In genomic region chr7:131189488-131189887, GRCh38 we compare ENCODE assay signal across 18 cellular contexts.
DNase-seq lines count a peak whose midpoint lies in the region; ATAC-seq, FAIRE-seq and TF ChIP-seq lines count a peak whose summit lies in the region.
"Had no signal": no experiment of that assay in that cellular context is flagged by ENCODE, and none has a peak within 500 bp of the region (broad histone marks: within the 10 kb centered on the region; RNA-seq: fewer than 3 reads in every experiment).

No MANE protein-coding gene starts in this region.

- no peak overlapping the region for H3K4me3 ChIP-seq in HepG2 (replicated peaks in 1 of 3; ENCODE audit: insufficient read depth in 1 of 3, low read depth in 2 of 3, low read length in 3 of 3)
- no peak overlapping the region for H3K4me3 ChIP-seq in right lobe of liver
- H3K4me3 ChIP-seq in dorsolateral prefrontal cortex, result peak overlapping the region in 6 of 59 donors; percentile 15 to 42 (median 26)
- no peak overlapping the region for H3K4me3 ChIP-seq in suprapubic skin
- H3K4me3 ChIP-seq: MG63, tibial artery had no signal

- no peak for TF ChIP-seq EP300 in HepG2 (IDR thresholded peaks at IDR 0.05; ENCODE audit: low read depth in 2 of 2, low read length in 2 of 2)
- TF ChIP-seq EP300 in HepG2 (CRISPR knock-in tag; IDR thresholded peaks at IDR 0.05; ENCODE audit: borderline replicate concordance), result no peak
- no peak for TF ChIP-seq EP300 in suprapubic skin (IDR thresholded peaks at IDR 0.05)

- no peak for TF ChIP-seq CTCF in HepG2 (CRISPR knock-in tag; IDR thresholded peaks at IDR 0.05)
- TF ChIP-seq CTCF in right lobe of liver (IDR thresholded peaks at IDR 0.05), result no peak
- no peak for TF ChIP-seq CTCF in dorsolateral prefrontal cortex (IDR thresholded peaks at IDR 0.05 in 54 of 56, conservative IDR thresholded peaks at IDR 0.05 in 2 of 56; ENCODE audit: low read depth in 1 of 56, partially characterized antibody in 56 of 56)
- TF ChIP-seq CTCF in suprapubic skin (IDR thresholded peaks at IDR 0.05), result no peak

- no peak overlapping the region for H3K9ac ChIP-seq in HepG2 (ENCODE audit: insufficient read depth, low read depth, low read length)

- 40% methylated on average over 5 of the region's 5 CpGs for WGBS in HepG2 (ENCODE audit: low lambda C conversion rate)
- WGBS in right lobe of liver (ENCODE audit: insufficient coverage, low coverage, low lambda C conversion rate, missing lambda C conversion rate), result 83% methylated on average over 5 of the region's 5 CpGs
- WGBS in suprapubic skin, result 83% methylated on average over 5 of the region's 5 CpGs

- H2AFZ ChIP-seq in HepG2 (ENCODE audit: low read length), result no peak overlapping the region

- ATAC-seq in HepG2 (no peak), right lobe of liver (no peak)
- ATAC-seq: Right ventricle myocardium inferior had no signal

- POLR2A ChIA-PET in HepG2 (lab: Yijun Ruan, JAX), result no interaction called here

- intact Hi-C loops in HepG2 (cut with micrococcal nuclease; ENCODE audit: unreplicated experiment) (no loop called here), right lobe of liver (cut with DNase I) (no loop called here), dorsolateral prefrontal cortex (cut with DNase I) (no loop called here)

- in situ Hi-C loops in HepG2 (cut with HindIII; ENCODE audit: extremely low pct_ligation_motif_present, low pct_unique_long_range_greater_than_20kb), result no loop called here

- H4K20me1 ChIP-seq in HepG2 (ENCODE audit: insufficient read depth, low read length), result no peaks in the 10 kb centered on the region

- H3K4me1 ChIP-seq in HepG2 (ENCODE audit: insufficient read depth, low read length), result peaks cover 48% of the 10 kb centered on the region
- H3K4me1 ChIP-seq in right lobe of liver, result peaks cover 0 to 4% (median 0%) of the 10 kb centered on the region in 4 donors
- peaks cover 13% of the 10 kb centered on the region for H3K4me1 ChIP-seq in suprapubic skin

- no peak for TF ChIP-seq RAD21 in HepG2 (CRISPR knock-in tag; IDR thresholded peaks at IDR 0.05)

- H3K36me3 ChIP-seq in HepG2 (replicated peaks in 1 of 2; ENCODE audit: control insufficient read depth in 1 of 2, insufficient read depth in 2 of 2, low read length in 2 of 2) (no peaks in the 10 kb centered on the region), right lobe of liver (no peaks in the 10 kb centered on the region), suprapubic skin (no peaks in the 10 kb centered on the region)
- H3K36me3 ChIP-seq: brain microvascular endothelial cell, MG63, tibial artery had no signal

- no peak for TF ChIP-seq POLR2A in HepG2 (IDR thresholded peaks at IDR 0.05; ENCODE audit: insufficient read depth in 1 of 2, low read depth in 2 of 2, low read length in 2 of 2)
- TF ChIP-seq POLR2A in right lobe of liver (IDR thresholded peaks at IDR 0.05), result no peak
- TF ChIP-seq POLR2A in suprapubic skin (IDR thresholded peaks at IDR 0.05), result no peak

- DNase-seq in HepG2 (ENCODE audit: low spot score), result no peak
- DNase-seq in right lobe of liver, result no peak
- DNase-seq in T-helper 22 cell (ENCODE audit: low read depth), result peak; percentile 9
- DNase-seq in dorsolateral prefrontal cortex, result no peak
- DNase-seq in suprapubic skin (ENCODE audit: low spot score in 2 of 2), result no peak
- DNase-seq in HuH-7.5 (ENCODE audit: low spot score), result no peak
- no peak for DNase-seq in 8988T
- DNase-seq in NCI-H526 (lab: John Stamatoyannopoulos, UW), result no peak
- DNase-seq: AML-193, brain microvascular endothelial cell, DND-41, MG63, NCI-H2081 treated with DMSO at 0.1 percent for 48 hours, NCI-H774, tibial artery had no signal

- no peaks in the 10 kb centered on the region for H3K9me3 ChIP-seq in HepG2 (ENCODE audit: low read length)
- no peaks in the 10 kb centered on the region for H3K9me3 ChIP-seq in right lobe of liver
- H3K9me3 ChIP-seq in suprapubic skin, result no peaks in the 10 kb centered on the region

- H3K79me2 ChIP-seq in HepG2 (ENCODE audit: insufficient read depth, low read length), result no peaks in the 10 kb centered on the region

- no peaks in the 10 kb centered on the region for H3K27me3 ChIP-seq in HepG2 (ENCODE audit: control insufficient read depth in 1 of 2, insufficient read depth in 2 of 2, low read length in 2 of 2)
- no peaks in the 10 kb centered on the region for H3K27me3 ChIP-seq in right lobe of liver
- H3K27me3 ChIP-seq in dorsolateral prefrontal cortex, result no peaks in the 10 kb centered on the region
- no peaks in the 10 kb centered on the region for H3K27me3 ChIP-seq in suprapubic skin
- H3K27me3 ChIP-seq: brain microvascular endothelial cell, MG63, tibial artery had no signal

- CTCF ChIA-PET in HepG2 (lab: Yijun Ruan, JAX; ENCODE audit: low intra/inter-chr PET ratio, low total read pairs), result no interaction called here

- BruUV-seq in HepG2 (replicated peaks; lab: Mats Ljungman, UMichigan), result no TSS peak

- no peak for FAIRE-seq in HepG2 (lab: Jason Lieb, UNC)
- FAIRE-seq: endometrium, frontal cortex had no signal

- H3K27ac ChIP-seq in HepG2 (ENCODE audit: extremely low read length, insufficient read depth, low read length), result no peak overlapping the region
- H3K27ac ChIP-seq in right lobe of liver, result no peak overlapping the region
- peak overlapping the region in 57 of 59 donors; percentile 49 to 99 (median 91) for H3K27ac ChIP-seq in dorsolateral prefrontal cortex
- peak overlapping the region; percentile 48 for H3K27ac ChIP-seq in suprapubic skin
- H3K27ac ChIP-seq: tibial artery had no signal

- H3K4me2 ChIP-seq in HepG2 (ENCODE audit: low read depth, low read length), result 0 out of 2 replicates have a peak overlapping the region, but pooled peaks have one; percentile 41

TF ChIP-seq in HepG2, 621 proteins besides CTCF, POLR2A, EP300 and RAD21:
- TF ChIP-seq FOXK2 (IDR thresholded peaks at IDR 0.05) (no peak), ZNF619 (CRISPR knock-in tag; IDR thresholded peaks at IDR 0.05) (no peak), SETDB1 (CRISPR knock-in tag; IDR thresholded peaks at IDR 0.05; ENCODE audit: borderline replicate concordance) (no peak), ZBTB1 (CRISPR knock-in tag; IDR thresholded peaks at IDR 0.05; ENCODE audit: borderline replicate concordance) (no peak), ZNF264 (CRISPR knock-in tag; IDR thresholded peaks at IDR 0.05) (no peak), ZNF780A (CRISPR knock-in tag; IDR thresholded peaks at IDR 0.05) (no peak)

Comparison
In these comparisons a context has a peak if more than half of its experiments do, and no peak if none do; other contexts are left out.
1. H3K27ac ChIP-seq: peak in dorsolateral prefrontal cortex (57 of 59) and suprapubic skin (single experiment); none in HepG2 (single experiment) and right lobe of liver (0 of 3).